In the genomic region with DNA sequence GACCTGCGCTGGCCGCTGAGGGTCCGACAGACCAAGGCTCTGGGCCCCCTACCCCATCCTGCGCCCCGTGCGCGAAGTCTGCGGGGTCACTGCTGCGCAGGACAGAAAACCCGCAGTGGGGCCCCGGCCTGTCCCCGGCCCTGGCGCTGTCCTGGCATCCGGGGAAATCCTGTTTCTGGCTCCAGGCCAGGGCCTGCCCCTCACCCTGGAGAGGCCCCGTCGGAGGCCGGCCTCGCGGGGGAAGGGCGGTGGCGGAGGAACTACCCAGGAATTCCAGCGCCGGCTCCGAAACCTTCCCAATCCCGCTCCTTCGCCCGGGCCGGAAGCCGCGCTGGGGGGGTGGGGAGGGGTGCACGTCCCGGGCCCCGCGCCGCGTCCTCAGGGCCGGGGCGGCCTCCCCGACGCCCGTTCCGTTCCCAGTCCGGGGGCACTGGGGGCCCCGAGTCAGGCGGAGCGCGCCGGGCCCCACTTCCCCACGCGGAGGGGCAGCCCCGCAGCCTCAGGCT, we compare ENCODE assay signal across 8 cellular contexts.
DNase-seq lines count a peak whose midpoint lies in the region; ATAC-seq and TF ChIP-seq lines count a peak whose summit lies in the region.

No MANE protein-coding gene starts in this region.

- no peaks in the 10 kb centered on the region; a peak in 1 of 7 replicates for H3K36me3 Mint-ChIP-seq in H9 (ENCODE audit: insufficient read depth in 1 of 3, low read depth in 3 of 3)

- DNase-seq in H9 (peak; percentile 80), amniotic stem cell (lab: John Stamatoyannopoulos, UW) (peak; percentile 26), right atrium auricular region (ENCODE audit: low spot score) (no peak), retina (peak; percentile 79), mesenteric fat pad (ENCODE audit: low spot score) (no peak), globus pallidus (ENCODE audit: low spot score) (no peak)

- no peak overlapping the region for H2BK120ac ChIP-seq in H9 (ENCODE audit: low read depth, low read length, poor library complexity, severe bottlenecking)

- WGBS in H9 (ENCODE audit: extremely low coverage, insufficient read length, low lambda C conversion rate), result no CpG with 5 or more reads among the region's 51 CpGs

- H3K9ac ChIP-seq in H9 (ENCODE audit: extremely low read depth, insufficient read length, low read length), result no peak overlapping the region

- H3K27me3 Mint-ChIP-seq in H9 (ENCODE audit: low read depth), result peaks cover 1% of the 10 kb centered on the region; the same call in 1 of the 2 replicates

- H3K36me3 ChIP-seq in ACC112 (ENCODE audit: insufficient read depth, low read length), result no peaks in the 10 kb centered on the region
- no peaks in the 10 kb centered on the region for H3K36me3 ChIP-seq in right atrium auricular region

- no peak overlapping the region for H2BK12ac ChIP-seq in H9 (ENCODE audit: insufficient read length, low read depth, low read length)

- H2AK5ac ChIP-seq in H9 (ENCODE audit: insufficient read length, low read length), result no peak overlapping the region

- H3K27ac ChIP-seq in ACC112 (ENCODE audit: low read depth, low read length), result peak overlapping the region; percentile 28
- no peak overlapping the region for H3K27ac ChIP-seq in H9 (ENCODE audit: insufficient read length, low read depth, low read length)
- peak overlapping the region; percentile 92 to 93 for H3K27ac ChIP-seq in right atrium auricular region

- no peaks in the 10 kb centered on the region for H3K27me3 ChIP-seq in ACC112 (ENCODE audit: insufficient read depth, low read length)
- no peaks in the 10 kb centered on the region for H3K27me3 ChIP-seq in H9 (ENCODE audit: insufficient read depth, low read length)
- no peaks in the 10 kb centered on the region for H3K27me3 ChIP-seq in right atrium auricular region

- H2BK5ac ChIP-seq in H9 (ENCODE audit: insufficient read length, low read length), result no peak overlapping the region

- H4K91ac ChIP-seq in H9 (ENCODE audit: insufficient read length, low read depth, low read length), result peak overlapping the region; percentile 16

- no peak overlapping the region for H3T11ph ChIP-seq in H9 (ENCODE audit: low read length)

- no peak overlapping the region for H3K56ac ChIP-seq in H9 (ENCODE audit: insufficient read length, low read depth, low read length)

- H3K79me1 ChIP-seq in H9 (ENCODE audit: insufficient read depth, low read depth, low read length, poor library complexity, severe bottlenecking), result no peaks in the 10 kb centered on the region

- H3K18ac ChIP-seq in H9 (ENCODE audit: insufficient read length, low read depth, low read length), result peak overlapping the region; percentile 43

- H3K14ac ChIP-seq in H9 (ENCODE audit: insufficient read depth, low read length), result peak overlapping the region; percentile 87

- ATAC-seq in GM19351 (IDR thresholded peaks at IDR 0.05; ENCODE audit: unreplicated experiment), result no peak

- no peak overlapping the region for H2BK20ac ChIP-seq in H9 (ENCODE audit: low read depth, low read length, poor library complexity, severe bottlenecking)

- H3K4me2 ChIP-seq in H9 (ENCODE audit: insufficient read depth, insufficient read length, low read length), result peak overlapping the region; percentile 1

- H2AFZ ChIP-seq in ACC112 (ENCODE audit: low read length, unreplicated experiment), result no peak overlapping the region
- H2AFZ ChIP-seq in H9 (ENCODE audit: low read length), result no peak overlapping the region

- H3K79me2 ChIP-seq in ACC112 (ENCODE audit: control insufficient read depth, insufficient read depth, low read length, unreplicated experiment) (no peaks in the 10 kb centered on the region), H9 (ENCODE audit: insufficient read depth, low read length) (no peaks in the 10 kb centered on the region)

- peaks cover 4 to 26% of the 10 kb centered on the region in 2 experiments for H3K4me1 Mint-ChIP-seq in H9

- no peak overlapping the region for H3K23ac ChIP-seq in H9 (ENCODE audit: insufficient read length, low read depth, low read length)

- H3K9me3 Mint-ChIP-seq in H9, result no peaks in the 10 kb centered on the region

- no peaks in the 10 kb centered on the region for H3K23me2 ChIP-seq in H9 (ENCODE audit: insufficient read length, low read depth, low read length, poor library complexity, severe bottlenecking)

- TF ChIP-seq CTCF in H9 (conservative IDR thresholded peaks at IDR 0.05) (no peak), right atrium auricular region (IDR thresholded peaks at IDR 0.05) (no peak)

- no peak overlapping the region for H4K5ac ChIP-seq in H9 (ENCODE audit: insufficient read length, low read depth, low read length)

- H3K9me3 ChIP-seq in H9 (ENCODE audit: control insufficient read depth, low read depth, low read length), result no peaks in the 10 kb centered on the region
- H3K9me3 ChIP-seq in right atrium auricular region, result no peaks in the 10 kb centered on the region

- peaks cover 34% of the 10 kb centered on the region for H3K4me1 ChIP-seq in ACC112 (ENCODE audit: control insufficient read depth, insufficient read depth, low read length, unreplicated experiment)
- no peaks in the 10 kb centered on the region; the same call in 1 of the 2 replicates for H3K4me1 ChIP-seq in H9 (ENCODE audit: insufficient read depth, low read length)
- H3K4me1 ChIP-seq in right atrium auricular region, result peaks cover 0 to 88% of the 10 kb centered on the region in 2 donors

- H3K4me3 ChIP-seq in ACC112 (ENCODE audit: low read depth, low read length) (peak overlapping the region; percentile 71), right atrium auricular region (peak overlapping the region; percentile 61 to 81)

- H3K27ac Mint-ChIP-seq in H9, result no peak overlapping the region

- no peaks in the 10 kb centered on the region for H4K20me1 ChIP-seq in H9 (ENCODE audit: control insufficient read depth, insufficient read depth, insufficient read length)

- H3K4me3 Mint-ChIP-seq in H9, result peak overlapping the region; percentile 17 to 43; a peak in 3 of 5 replicates

- no peak overlapping the region for H3K4ac ChIP-seq in H9 (ENCODE audit: low read depth, low read length)

- H2BK15ac ChIP-seq in H9 (ENCODE audit: low read depth, low read length), result no peak overlapping the region

- H4K8ac ChIP-seq in H9 (replicated peaks; ENCODE audit: insufficient read length, low read depth, low read length), result no peak overlapping the region

Comparison
In these comparisons a context has a peak if more than half of its experiments do, and no peak if none do; other contexts are left out.
1. DNase-seq: peak in H9 (single experiment), amniotic stem cell (single experiment) and retina (single experiment); none in right atrium auricular region (single experiment), mesenteric fat pad (single experiment) and globus pallidus (single experiment).